10 cellular contexts compared by ENCODE assay signal in the genomic region with DNA sequence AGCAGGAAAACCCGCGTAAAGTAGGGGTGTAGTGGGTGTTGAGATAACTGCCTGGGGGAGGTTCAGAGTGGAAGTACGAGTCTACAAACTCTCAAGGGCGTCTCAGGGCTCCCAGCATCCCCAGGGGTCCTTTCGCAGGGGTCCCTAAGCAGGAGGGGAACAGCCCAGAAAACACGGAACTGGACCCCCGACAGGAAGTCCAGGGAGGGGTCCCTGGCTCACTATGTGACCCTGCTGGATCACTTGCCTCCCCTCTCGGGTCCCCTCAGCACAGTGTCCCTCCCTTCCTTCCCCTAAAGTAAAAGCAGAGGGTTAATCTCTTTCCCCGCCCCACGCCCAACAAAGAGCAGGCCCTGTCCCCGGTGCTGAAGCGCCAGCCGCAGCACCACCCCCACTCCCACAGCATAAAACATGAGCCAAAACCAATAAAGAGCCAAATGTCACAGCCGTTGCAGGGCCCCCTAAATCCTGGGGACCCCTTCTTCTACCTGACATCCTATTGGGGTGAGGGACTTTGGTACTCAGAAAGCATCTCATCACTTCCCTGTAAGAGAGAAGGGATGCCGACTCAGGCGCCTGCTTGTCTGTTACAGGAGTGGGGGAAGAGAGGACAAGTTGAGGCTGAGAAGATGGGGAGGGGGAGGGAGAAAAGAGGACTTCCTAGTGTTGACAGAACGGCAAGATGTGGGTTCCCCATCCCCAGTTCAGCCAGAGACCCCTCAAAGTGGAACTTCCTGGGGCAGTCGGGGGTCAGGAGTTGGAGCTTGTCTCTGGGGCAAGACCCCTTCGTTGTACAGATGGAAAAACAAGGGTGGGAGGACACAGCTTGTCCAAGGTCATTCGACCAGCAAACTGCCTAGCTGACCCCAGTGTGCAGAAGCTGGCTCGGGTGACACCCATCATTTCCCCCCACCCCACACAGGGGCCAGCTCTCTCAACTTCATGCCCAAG. TPM values are rescaled to one million over a fixed set of nuclear protein-coding genes. Genes with fewer than 3 reads are reported as not detected.
DNase-seq lines count a peak whose midpoint lies in the region; ATAC-seq, FAIRE-seq and TF ChIP-seq lines count a peak whose summit lies in the region.
"Had no signal": no experiment of that assay in that cellular context is flagged by ENCODE, and none has a peak within 500 bp of the region (broad histone marks: within the 10 kb centered on the region; RNA-seq: fewer than 3 reads in every experiment).

No MANE protein-coding gene starts in this region.

- dilution Hi-C loops in endothelial cell of umbilical vein (cut with MboI; ENCODE audit: extremely low pct_ligation_motif_present, low sequenced_read_pairs): no loop called here

- POLR2A ChIA-PET in SK-N-SH (lab: Yijun Ruan, JAX) (no interaction called here), endothelial cell of umbilical vein (lab: Charles Lee) (no interaction called here)

- H3K4me3 ChIP-seq in SK-N-SH (ENCODE audit: low read depth in 2 of 2, low read length in 1 of 2): peak overlapping the region in 1 of 2 experiments; percentile 47; a peak in 1 of 4 replicates
- H3K4me3 ChIP-seq in endothelial cell of umbilical vein (replicated peaks in 1 of 3; ENCODE audit: insufficient read depth in 1 of 3, low read depth in 1 of 3, low read length in 3 of 3): no peak overlapping the region
- H3K4me3 ChIP-seq in transverse colon: no peak overlapping the region
- no peak overlapping the region for H3K4me3 ChIP-seq in lower lobe of right lung
- H3K4me3 ChIP-seq: lung had no signal

- H4K20me1 ChIP-seq in SK-N-SH (ENCODE audit: insufficient read depth): 0 out of 2 replicates have a peak, but pooled peaks cover 5% of the 10 kb centered on the region
- no peaks in the 10 kb centered on the region for H4K20me1 ChIP-seq in endothelial cell of umbilical vein (replicated peaks; ENCODE audit: control insufficient read depth, extremely low read depth, insufficient read depth, low read length)

- TF ChIP-seq EP300 in SK-N-SH (IDR thresholded peaks at IDR 0.05; ENCODE audit: borderline replicate concordance in 1 of 2, low read depth in 1 of 2, low read length in 1 of 2): no peak
- no peak for TF ChIP-seq EP300 in transverse colon (IDR thresholded peaks at IDR 0.05; ENCODE audit: low read depth)

- no TSS peak for BruUV-seq in endothelial cell of umbilical vein (replicated peaks; lab: Mats Ljungman, UMichigan)

- H3K4me1 ChIP-seq in SK-N-SH (ENCODE audit: control insufficient read depth in 1 of 2, insufficient read depth in 2 of 2, low read depth in 1 of 2, low read length in 1 of 2): peaks cover 0 to 32% of the 10 kb centered on the region in 2 experiments; a peak in 1 of 4 replicates
- peaks cover 5% of the 10 kb centered on the region for H3K4me1 ChIP-seq in endothelial cell of umbilical vein (ENCODE audit: control insufficient read depth, extremely low read depth, insufficient read depth, low read length)
- H3K4me1 ChIP-seq in transverse colon: peaks cover 0 to 22% (median 17%) of the 10 kb centered on the region in 4 donors
- peaks cover 13% of the 10 kb centered on the region for H3K4me1 ChIP-seq in lower lobe of right lung

- TF ChIP-seq CTCF in SK-N-SH (IDR thresholded peaks at IDR 0.05) (no peak), endothelial cell of umbilical vein (IDR thresholded peaks at IDR 0.05; ENCODE audit: extremely low read depth in 1 of 2, insufficient read depth in 1 of 2, low read depth in 1 of 2, low read length in 2 of 2) (no peak), transverse colon (IDR thresholded peaks at IDR 0.05) (no peak), lower lobe of right lung (IDR thresholded peaks at IDR 0.05) (no peak)

- H3K9me3 ChIP-seq in SK-N-SH: no peaks in the 10 kb centered on the region
- no peaks in the 10 kb centered on the region for H3K9me3 ChIP-seq in endothelial cell of umbilical vein (replicated peaks; ENCODE audit: control insufficient read depth, insufficient read depth, low read length)
- no peaks in the 10 kb centered on the region for H3K9me3 ChIP-seq in transverse colon
- H3K9me3 ChIP-seq in lower lobe of right lung: no peaks in the 10 kb centered on the region

- H3K36me3 ChIP-seq in SK-N-SH (replicated peaks in 1 of 2; ENCODE audit: control insufficient read depth in 1 of 2, insufficient read depth in 2 of 2, low read length in 1 of 2) (no peaks in the 10 kb centered on the region), endothelial cell of umbilical vein (ENCODE audit: control insufficient read depth in 2 of 2, extremely low read depth in 1 of 2, insufficient read depth in 2 of 2, low read length in 2 of 2) (no peaks in the 10 kb centered on the region), transverse colon (no peaks in the 10 kb centered on the region), lower lobe of right lung (no peaks in the 10 kb centered on the region)

- CTCF ChIA-PET in SK-N-SH (lab: Yijun Ruan, JAX): interaction anchor here (1.9 kb wide), 1 partner anchor 83 kb away, joined by 4 read pairs; no protein-coding TSS in a partner anchor
- CTCF ChIA-PET in endothelial cell of umbilical vein (lab: Charles Lee): no interaction called here

- peak; percentile 54 for DNase-seq in NCI-H82 (lab: John Stamatoyannopoulos, UW)
- no peak for DNase-seq in NCI-H82 treated with DMSO at 0.1 percent for 48 hours (lab: John Stamatoyannopoulos, UW; ENCODE audit: unreplicated experiment)
- peak; percentile 52 for DNase-seq in SK-N-SH
- DNase-seq in endothelial cell of umbilical vein (ENCODE audit: low read depth, low spot score): peak; percentile 14
- peak; percentile 39 for DNase-seq in stimulated activated CD4-positive, alpha-beta T cell treated with anti-CD3 and anti-CD28 coated beads, Interleukin-4, amount 100 ng/mL, for 1 hour
- no peak for DNase-seq in transverse colon
- no peak for DNase-seq in lower lobe of right lung

- no peak overlapping the region; a peak in 1 of 4 replicates for H3K27ac ChIP-seq in SK-N-SH (ENCODE audit: low read depth in 2 of 2, low read length in 1 of 2)
- H3K27ac ChIP-seq in endothelial cell of umbilical vein (ENCODE audit: insufficient read depth, low read depth, low read length): no peak overlapping the region
- H3K27ac ChIP-seq in transverse colon: no peak overlapping the region
- no peak overlapping the region for H3K27ac ChIP-seq in lower lobe of right lung

- H3K79me2 ChIP-seq in SK-N-SH (ENCODE audit: insufficient read depth): no peaks in the 10 kb centered on the region
- H3K79me2 ChIP-seq in endothelial cell of umbilical vein (ENCODE audit: control insufficient read depth, insufficient read depth, low read length): no peaks in the 10 kb centered on the region

- no peaks in the 10 kb centered on the region for H3K9me1 ChIP-seq in endothelial cell of umbilical vein (replicated peaks; ENCODE audit: control insufficient read depth, extremely low read depth, insufficient read depth, low read length)

- intact Hi-C loops in endothelial cell of umbilical vein (cut with micrococcal nuclease): loop anchor here (10.0 kb wide), 1 partner anchor 236 kb away; no protein-coding TSS in a partner anchor
- intact Hi-C loops in transverse colon (cut with DNase I; ENCODE audit: low total_unique reads): no loop called here
- intact Hi-C loops in lower lobe of right lung (cut with DNase I): no loop called here

- H3K9me2 ChIP-seq in SK-N-SH: no peaks in the 10 kb centered on the region

- TF ChIP-seq POLR2A in endothelial cell of umbilical vein (IDR thresholded peaks at IDR 0.05; ENCODE audit: low read depth, low read length): no peak
- TF ChIP-seq POLR2A in transverse colon (IDR thresholded peaks at IDR 0.05): no peak

- no peak for TF ChIP-seq RAD21 in SK-N-SH (IDR thresholded peaks at IDR 0.05; ENCODE audit: low read length)

- no peaks in the 10 kb centered on the region for H3F3A ChIP-seq in SK-N-SH (replicated peaks; ENCODE audit: insufficient read depth)

- peak overlapping the region; percentile 24; the same call in 1 of the 2 replicates for H3K4me2 ChIP-seq in SK-N-SH
- H3K4me2 ChIP-seq in endothelial cell of umbilical vein (ENCODE audit: insufficient read depth, low read length): no peak overlapping the region

- H3K9ac ChIP-seq in SK-N-SH (no peak overlapping the region), endothelial cell of umbilical vein (replicated peaks; ENCODE audit: extremely low read depth, insufficient read depth, low read length) (no peak overlapping the region)

- in situ Hi-C loops in transverse colon (cut with MboI; ENCODE audit: low pct_ligation_motif_present in 1 of 4, low pct_unique_long_range_greater_than_20kb in 1 of 4, low sequenced_read_pairs in 3 of 4): no loop called here

- ATAC-seq in GM21447 (IDR thresholded peaks at IDR 0.05; ENCODE audit: unreplicated experiment) (no peak), lower lobe of right lung (no peak)

- no peak for FAIRE-seq in endothelial cell of umbilical vein (lab: Jason Lieb, UNC)

- 33% methylated on average over 10 of the region's 21 CpGs for WGBS in SK-N-SH (ENCODE audit: low lambda C conversion rate)
- WGBS in transverse colon (ENCODE audit: low coverage in 1 of 2), 2 donors: 15% methylated on average over 6 to 21 of the region's 21 CpGs

- H2AFZ ChIP-seq in SK-N-SH (ENCODE audit: low read depth): no peak overlapping the region
- H2AFZ ChIP-seq in endothelial cell of umbilical vein (ENCODE audit: low read depth, low read length): no peak overlapping the region

- peaks cover 9% of the 10 kb centered on the region; the same call in 1 of the 2 replicates for H3K27me3 ChIP-seq in SK-N-SH (ENCODE audit: insufficient read depth)
- H3K27me3 ChIP-seq in endothelial cell of umbilical vein (ENCODE audit: control insufficient read depth in 2 of 2, insufficient read depth in 2 of 2, low read length in 2 of 2): peaks cover 48% of the 10 kb centered on the region in 2 experiments
- H3K27me3 ChIP-seq in transverse colon: peaks cover 64% of the 10 kb centered on the region
- peaks cover 58% of the 10 kb centered on the region for H3K27me3 ChIP-seq in lower lobe of right lung (ENCODE audit: low read depth)

RNA-seq across cellular contexts. Expression of a gene that starts 1.4 kb away (rescaled TPM):
- polyA plus RNA-seq in SK-N-SH (2012; rRNA removed): 3.5 TPM in 2 replicates
- 4.2 and 4.3 TPM in 2 replicates for polyA plus RNA-seq in SK-N-SH (2012; cell fraction: cytosol; rRNA removed)
- polyA plus RNA-seq in SK-N-SH (2012; cell fraction: nucleus; rRNA removed): 0.72 and 1.1 TPM in 2 replicates
- 0.09 and 1.5 TPM in 2 replicates for total RNA-seq in endothelial cell of umbilical vein
- 0.33 and 0.59 TPM in 2 replicates for polyA plus RNA-seq in endothelial cell of umbilical vein
- polyA plus RNA-seq in endothelial cell of umbilical vein (2011; cell fraction: cytosol; rRNA removed): 1.6 and 2.2 TPM in 2 replicates
- polyA plus RNA-seq in endothelial cell of umbilical vein (2011; cell fraction: nucleus; rRNA removed): 0.84 and 1.4 TPM in 2 replicates
- polyA plus RNA-seq in endothelial cell of umbilical vein (2012): 2.6 and 3.0 TPM in 2 replicates
- polyA minus RNA-seq in endothelial cell of umbilical vein: 0.70 and 0.74 TPM in 2 replicates
- polyA minus RNA-seq in endothelial cell of umbilical vein (2011; cell fraction: cytosol; rRNA and poly(A)+ RNA removed): not detected
- polyA minus RNA-seq in endothelial cell of umbilical vein (2011; cell fraction: nucleus; rRNA and poly(A)+ RNA removed): 0.24 and 0.34 TPM in 2 replicates
- total RNA-seq in transverse colon: under 1 TPM in 3 of 4 donors, not detected in 1; 0.32 to 0.55 (median 0.37) TPM
- 1.0 TPM for total RNA-seq in lower lobe of right lung

RNA-seq across cellular contexts. Expression of a gene that starts 40.2 kb away (rescaled TPM):
- polyA plus RNA-seq in SK-N-SH (2012; rRNA removed): not detected in 2 replicates
- polyA plus RNA-seq in SK-N-SH (2012; cell fraction: cytosol; rRNA removed): not detected in 2 replicates
- not detected in 2 replicates for polyA plus RNA-seq in SK-N-SH (2012; cell fraction: nucleus; rRNA removed)
- not detected in 2 replicates for total RNA-seq in endothelial cell of umbilical vein
- not detected in 2 replicates for polyA plus RNA-seq in endothelial cell of umbilical vein
- not detected in 2 replicates for polyA plus RNA-seq in endothelial cell of umbilical vein (2011; cell fraction: cytosol; rRNA removed)
- not detected in 2 replicates for polyA plus RNA-seq in endothelial cell of umbilical vein (2011; cell fraction: nucleus; rRNA removed)
- polyA plus RNA-seq in endothelial cell of umbilical vein (2012): not detected in 2 replicates
- not detected in 2 replicates for polyA minus RNA-seq in endothelial cell of umbilical vein
- not detected for polyA minus RNA-seq in endothelial cell of umbilical vein (2011; cell fraction: cytosol; rRNA and poly(A)+ RNA removed)
- not detected in 2 replicates for polyA minus RNA-seq in endothelial cell of umbilical vein (2011; cell fraction: nucleus; rRNA and poly(A)+ RNA removed)
- not detected for total RNA-seq in transverse colon
- not detected for total RNA-seq in lower lobe of right lung
- total RNA-seq: lung had no signal
- polyA plus RNA-seq: BJ, lung had no signal

Comparison
In these comparisons a context has a peak if more than half of its experiments do, and no peak if none do; other contexts are left out.
1. DNase-seq: peak in NCI-H82 (single experiment), SK-N-SH (single experiment), endothelial cell of umbilical vein (single experiment) and stimulated activated CD4-positive, alpha-beta T cell treated with anti-CD3 and anti-CD28 coated beads, Interleukin-4, amount 100 ng/mL, for 1 hour (single experiment); none in NCI-H82 treated with DMSO at 0.1 percent for 48 hours (single experiment), transverse colon (single experiment) and lower lobe of right lung (single experiment).